Comparison of ENCODE assay signal across 10 cellular contexts in the genomic region with DNA sequence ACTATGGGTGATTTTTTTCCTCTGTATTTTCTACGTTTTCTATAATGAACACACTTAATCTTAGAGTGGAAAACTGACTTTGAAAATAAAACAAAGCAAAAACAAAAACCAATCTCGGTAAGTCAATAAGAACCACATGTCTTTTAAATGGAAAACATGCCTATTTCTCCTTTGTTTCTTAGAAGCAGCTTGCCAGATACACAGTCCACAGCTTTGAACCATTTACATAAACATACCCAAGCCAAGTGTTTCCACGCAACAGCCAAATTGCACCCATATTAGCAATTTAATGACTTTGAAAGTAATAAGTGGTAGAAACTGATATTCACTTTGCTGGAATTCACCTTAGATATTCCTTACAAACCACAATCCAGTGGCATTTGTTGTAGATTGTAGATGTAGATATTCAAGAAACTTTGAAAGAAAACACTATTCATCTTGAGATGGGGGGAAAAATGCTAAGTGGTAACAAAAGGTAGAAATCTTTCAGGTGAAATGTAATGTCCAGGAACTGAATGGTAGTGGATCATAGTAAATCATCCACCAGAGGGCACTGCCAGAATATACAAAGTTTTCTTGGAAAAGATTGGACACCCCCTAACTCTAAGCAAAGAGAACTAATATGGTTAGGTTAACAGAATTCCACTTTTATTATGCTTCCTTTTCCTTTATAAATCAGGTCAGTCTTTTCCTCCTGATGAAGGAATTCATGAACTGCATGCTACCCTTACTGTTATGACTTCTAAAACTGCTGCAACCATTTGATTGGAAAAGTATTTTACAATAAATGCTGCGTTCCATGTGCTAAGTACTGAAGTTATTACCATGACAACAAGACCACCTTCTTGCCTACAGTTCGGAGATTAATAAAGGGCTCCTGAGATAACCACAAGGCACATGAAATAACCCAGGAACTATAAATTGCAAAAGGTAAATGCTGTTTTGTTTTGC.
DNase-seq lines count a peak whose midpoint lies in the region; ATAC-seq and TF ChIP-seq lines count a peak whose summit lies in the region.
"Had no signal": no experiment of that assay in that cellular context is flagged by ENCODE, and none has a peak within 500 bp of the region (broad histone marks: within the 10 kb centered on the region; RNA-seq: fewer than 3 reads in every experiment).

No MANE protein-coding gene starts in this region.

- H3K9me3 ChIP-seq in testis: no peaks in the 10 kb centered on the region
- H3K9me3 ChIP-seq in effector memory CD4-positive, alpha-beta T cell (ENCODE audit: control insufficient read depth, low read length): no peaks in the 10 kb centered on the region

- ATAC-seq in SK-N-SH treated with all-trans-retinoic acid at 6 μM for 48 hours (peak; percentile 74), left ventricle myocardium superior (peak; percentile 84)
- no peak for ATAC-seq in stimulated activated naive CD8-positive, alpha-beta T cell treated with anti-CD3 and anti-CD28 coated beads, Interleukin-15, amount 100 ng/mL, for 72 hours

- no peaks in the 10 kb centered on the region for H3K36me3 ChIP-seq in testis (ENCODE audit: low read depth, missing control alignments)
- H3K36me3 ChIP-seq in effector memory CD4-positive, alpha-beta T cell (ENCODE audit: control insufficient read depth, insufficient read depth, low read length): no peaks in the 10 kb centered on the region

- no peaks in the 10 kb centered on the region for H3K4me1 Mint-ChIP-seq in stimulated activated naive CD8-positive, alpha-beta T cell treated with anti-CD3 and anti-CD28 coated beads, Interleukin-15, amount 100 ng/mL, for 72 hours
- H3K4me1 Mint-ChIP-seq: activated B cell treated with CpG ODN at 0.5 μM for 24 hours had no signal

- no peak for TF ChIP-seq POLR2A in testis (IDR thresholded peaks at IDR 0.05)

- H3K9me3 Mint-ChIP-seq in stimulated activated naive CD8-positive, alpha-beta T cell treated with anti-CD3 and anti-CD28 coated beads, Interleukin-15, amount 100 ng/mL, for 72 hours: no peaks in the 10 kb centered on the region
- H3K9me3 Mint-ChIP-seq: activated B cell treated with CpG ODN at 0.5 μM for 24 hours had no signal

- peak overlapping the region in 1 of 2 donors; percentile 36 for H3K27ac ChIP-seq in testis
- H3K27ac ChIP-seq in effector memory CD4-positive, alpha-beta T cell (ENCODE audit: insufficient read depth, low read length, poor library complexity, severe bottlenecking): no peak overlapping the region

- DNase-seq in SHP77 treated with DMSO at 0.1 percent for 48 hours (lab: John Stamatoyannopoulos, UW) (peak; percentile 5), SHP77 (lab: John Stamatoyannopoulos, UW) (no peak), left ventricle myocardium superior (no peak), testis (peak; percentile 31), dedifferentiated amniotic fluid mesenchymal stem cell (ENCODE audit: extremely low spot score) (no peak)
- DNase-seq in stimulated activated naive CD8-positive, alpha-beta T cell treated with anti-CD3 and anti-CD28 coated beads, Interleukin-15, amount 100 ng/mL, for 72 hours: no peak
- DNase-seq in effector memory CD4-positive, alpha-beta T cell: no peak
- DNase-seq: activated B cell treated with CpG ODN at 0.5 μM for 24 hours had no signal

- peak; percentile 54 to 65 (median 61) for TF ChIP-seq CTCF in testis (IDR thresholded peaks at IDR 0.05)

- no peak overlapping the region for H3K27ac Mint-ChIP-seq in stimulated activated naive CD8-positive, alpha-beta T cell treated with anti-CD3 and anti-CD28 coated beads, Interleukin-15, amount 100 ng/mL, for 72 hours
- H3K27ac Mint-ChIP-seq: activated B cell treated with CpG ODN at 0.5 μM for 24 hours had no signal

- WGBS in testis, 2 donors: 54 to 57% methylated on average over 5 of the region's 5 CpGs

- intact Hi-C loops in left ventricle myocardium superior (cut with micrococcal nuclease): loop anchor here (5.0 kb wide), 1 partner anchor 71 kb away; the partner anchor contains the start of gene RERG
- intact Hi-C loops in testis (cut with DNase I; ENCODE audit: low total_unique reads): no loop called here

- H3K4me3 ChIP-seq in testis: no peak overlapping the region
- H3K4me3 ChIP-seq in effector memory CD4-positive, alpha-beta T cell (ENCODE audit: insufficient read depth, low read depth, low read length, poor library complexity, severe bottlenecking): no peak overlapping the region
- H3K4me3 ChIP-seq: skin epidermis had no signal

- no peak overlapping the region for H3K4me3 Mint-ChIP-seq in stimulated activated naive CD8-positive, alpha-beta T cell treated with anti-CD3 and anti-CD28 coated beads, Interleukin-15, amount 100 ng/mL, for 72 hours
- H3K4me3 Mint-ChIP-seq: activated B cell treated with CpG ODN at 0.5 μM for 24 hours had no signal

- no peaks in the 10 kb centered on the region for H3K27me3 Mint-ChIP-seq in stimulated activated naive CD8-positive, alpha-beta T cell treated with anti-CD3 and anti-CD28 coated beads, Interleukin-15, amount 100 ng/mL, for 72 hours
- H3K27me3 Mint-ChIP-seq: activated B cell treated with CpG ODN at 0.5 μM for 24 hours had no signal

- peaks cover 25% of the 10 kb centered on the region for H3K4me1 ChIP-seq in testis
- no peaks in the 10 kb centered on the region for H3K4me1 ChIP-seq in effector memory CD4-positive, alpha-beta T cell (ENCODE audit: control insufficient read depth, insufficient read depth, low read length, poor library complexity, severe bottlenecking)

- H3K27me3 ChIP-seq in testis: no peaks in the 10 kb centered on the region
- H3K27me3 ChIP-seq in effector memory CD4-positive, alpha-beta T cell (replicated peaks; ENCODE audit: control insufficient read depth, insufficient read depth, low read length, poor library complexity, severe bottlenecking): no peaks in the 10 kb centered on the region

TF ChIP-seq in SK-N-SH treated with all-trans-retinoic acid at 6 μM for 48 hours, 23 proteins besides CTCF, POLR2A, EP300 and RAD21:
- TF ChIP-seq ZFP30 (CRISPR knock-in tag; IDR thresholded peaks at IDR 0.05) (no peak), TOX (CRISPR knock-in tag; IDR thresholded peaks at IDR 0.05; ENCODE audit: borderline replicate concordance) (no peak), SNAI2 (CRISPR knock-in tag; IDR thresholded peaks at IDR 0.05) (no peak), ARNTL (CRISPR knock-in tag; IDR thresholded peaks at IDR 0.05; ENCODE audit: borderline replicate concordance, low read depth) (no peak), ZNF70 (CRISPR knock-in tag; IDR thresholded peaks at IDR 0.05) (no peak), PATZ1 (CRISPR knock-in tag; IDR thresholded peaks at IDR 0.05; ENCODE audit: borderline replicate concordance) (no peak), ZC3H10 (CRISPR knock-in tag; IDR thresholded peaks at IDR 0.05) (no peak), GLIS3 (CRISPR knock-in tag; IDR thresholded peaks at IDR 0.05) (no peak), BACH2 (CRISPR knock-in tag; IDR thresholded peaks at IDR 0.05; ENCODE audit: borderline replicate concordance) (no peak), ESRRG (CRISPR knock-in tag; IDR thresholded peaks at IDR 0.05) (no peak), PPARA (CRISPR knock-in tag; IDR thresholded peaks at IDR 0.05; ENCODE audit: borderline replicate concordance) (no peak)

Comparison
In these comparisons a context has a peak if more than half of its experiments do, and no peak if none do; other contexts are left out.
1. DNase-seq: peak in SHP77 treated with DMSO at 0.1 percent for 48 hours (single experiment) and testis (single experiment); none in SHP77 (0 of 2), left ventricle myocardium superior (single experiment), stimulated activated naive CD8-positive, alpha-beta T cell treated with anti-CD3 and anti-CD28 coated beads, Interleukin-15, amount 100 ng/mL, for 72 hours (0 of 2), dedifferentiated amniotic fluid mesenchymal stem cell (single experiment) and effector memory CD4-positive, alpha-beta T cell (0 of 3).